ENCODE assay signal across 1 cellular context in genomic region chr14:92473947-92474535, GRCh38.
TF ChIP-seq lines count a peak whose summit lies in the region.

No MANE protein-coding gene starts in this region.

TF ChIP-seq in SK-N-SH treated with all-trans-retinoic acid at 6 μM for 48 hours, 23 proteins besides CTCF, POLR2A, EP300 and RAD21 (continued from another document):
- no peak for TF ChIP-seq CREB5 (CRISPR knock-in tag; IDR thresholded peaks at IDR 0.05; ENCODE audit: low read depth)
- TF ChIP-seq ZNF8 (CRISPR knock-in tag; IDR thresholded peaks at IDR 0.05): no peak
- no peak for TF ChIP-seq ZNF70 (CRISPR knock-in tag; IDR thresholded peaks at IDR 0.05)
